In genomic region chr13:103102482-103102881, GRCh38 we compare ENCODE assay signal across 33 cellular contexts. TPM values are rescaled to one million over a fixed set of nuclear protein-coding genes. Genes with fewer than 3 reads are reported as not detected.
"Had no signal": no experiment of that assay in that cellular context is flagged by ENCODE, and none has a peak within 500 bp of the region (broad histone marks: within the 10 kb centered on the region; RNA-seq: fewer than 3 reads in every experiment).

No MANE protein-coding gene starts in this region.

- H3K4me1 Mint-ChIP-seq: activated CD4-positive, alpha-beta memory T cell treated with anti-CD3 and anti-CD28 coated beads, Interleukin-2, amount 10 ng/mL, durations not matched to agents 7 days and 5 days; activated CD4-positive, alpha-beta T cell treated with anti-CD3 and anti-CD28 coated beads, Interleukin-2, amount 10 ng/mL, durations not matched to agents 7 days and 5 days; activated T-helper 17 cell treated with anti-CD3 and anti-CD28 coated beads, Interleukin-2, amount 50 U/mL, for 72 hours; central memory CD8-positive, alpha-beta T cell; endodermal cell had no signal

- H3K9me3 ChIP-seq: breast epithelium, ovary, prostate gland, stomach, thyroid gland had no signal

- DNase-seq: activated CD4-positive, alpha-beta memory T cell treated with anti-CD3 and anti-CD28 coated beads, Interleukin-2, amount 10 ng/mL, durations not matched to agents 7 days and 5 days; activated CD4-positive, alpha-beta T cell treated with anti-CD3 and anti-CD28 coated beads for 1 hour; activated CD4-positive, alpha-beta T cell treated with anti-CD3 and anti-CD28 coated beads, Interleukin-2, amount 10 ng/mL, durations not matched to agents 7 days and 5 days; activated CD8-positive, alpha-beta memory T cell treated with anti-CD3 and anti-CD28 coated beads, Interleukin-2, amount 50 U/mL, for 48 hours; activated gamma-delta T cell treated with Interleukin-2 at 50 U/mL for 16 hours; activated naive CD4-positive, alpha-beta T cell treated with anti-CD3 and anti-CD28 coated beads, Interleukin-2, amount 50 U/mL, for 16 hours; activated T-cell treated with anti-CD3 and anti-CD28 coated beads, Interleukin-2, amount 50 U/mL, for 4 hours; amniotic stem cell; endodermal cell; hippocampal formation; islet precursor cell; left cardiac atrium; left ventricle myocardium superior; naive B cell; ovary; stimulated activated CD4-positive, alpha-beta T cell treated with anti-CD3 and anti-CD28 coated beads, Interleukin-2, amount 100 ng/mL, for 24 hours; stimulated activated naive B cell treated with anti-CD40 and anti-IgM and Interleukin-4, amounts not matched to agents 10 μg/mL and 1 μg/mL and 100 μg/mL, for 72 hours; stomach; T1000; thyroid gland had no signal

- H3K4me1 ChIP-seq: prostate gland, stomach, thyroid gland, upper lobe of left lung had no signal

- H3K36me3 Mint-ChIP-seq: mesothelial cell of epicardium; naive B cell; stimulated activated naive B cell treated with anti-CD40 and anti-IgM and Interleukin-4, amounts not matched to agents 10 μg/mL and 1 μg/mL and 100 μg/mL, for 72 hours had no signal

- H3K27me3 Mint-ChIP-seq: activated CD4-positive, alpha-beta memory T cell treated with anti-CD3 and anti-CD28 coated beads, Interleukin-2, amount 10 ng/mL, durations not matched to agents 7 days and 5 days; activated CD4-positive, alpha-beta T cell treated with anti-CD3 and anti-CD28 coated beads, Interleukin-2, amount 10 ng/mL, durations not matched to agents 7 days and 5 days; central memory CD8-positive, alpha-beta T cell; dendritic cell treated with granulocyte-macrophage colony-stimulating factor and Interleukin-4, amounts not matched to agents 40 ng/mL and 50 ng/mL, for 4 days; stimulated activated naive B cell treated with anti-CD40 and anti-IgM and Interleukin-4, amounts not matched to agents 10 μg/mL and 1 μg/mL and 100 μg/mL, for 72 hours had no signal

- H3K4me3 ChIP-seq: breast epithelium, ovary, prostate gland, smooth muscle cell, stomach, thyroid gland, upper lobe of left lung had no signal

- H3K27ac ChIP-seq: breast epithelium, ovary, prostate gland, stomach, thyroid gland, upper lobe of left lung had no signal

- H3K9me3 Mint-ChIP-seq: activated CD4-positive, alpha-beta memory T cell treated with anti-CD3 and anti-CD28 coated beads, Interleukin-2, amount 10 ng/mL, durations not matched to agents 7 days and 5 days; activated CD4-positive, alpha-beta T cell treated with anti-CD3 and anti-CD28 coated beads, Interleukin-2, amount 10 ng/mL, durations not matched to agents 7 days and 5 days; activated T-cell treated with anti-CD3 and anti-CD28 coated beads, Interleukin-2, amount 50 U/mL, for 4 hours; activated T-helper 17 cell treated with anti-CD3 and anti-CD28 coated beads, Interleukin-2, amount 50 U/mL, for 72 hours; endodermal cell; naive B cell; stimulated activated naive B cell treated with anti-CD40 and anti-IgM and Interleukin-4, amounts not matched to agents 10 μg/mL and 1 μg/mL and 100 μg/mL, for 72 hours; T-helper 1 cell treated with Interleukin-12 subunit alpha and Interleukin-12 subunit beta and Interleukin-4 antibody, amounts not matched to agents 30 μg/mL and 1 μg/mL, for 36 hours had no signal

- H3K36me3 ChIP-seq: breast epithelium, ovary, prostate gland, stomach, thyroid gland, upper lobe of left lung had no signal

- H3K27ac Mint-ChIP-seq: activated CD4-positive, alpha-beta memory T cell treated with anti-CD3 and anti-CD28 coated beads, Interleukin-2, amount 10 ng/mL, durations not matched to agents 7 days and 5 days; activated CD4-positive, alpha-beta T cell treated with anti-CD3 and anti-CD28 coated beads, Interleukin-2, amount 10 ng/mL, durations not matched to agents 7 days and 5 days; activated T-helper 17 cell treated with anti-CD3 and anti-CD28 coated beads, Interleukin-2, amount 50 U/mL, for 72 hours; dendritic cell treated with granulocyte-macrophage colony-stimulating factor and Interleukin-4, amounts not matched to agents 40 ng/mL and 50 ng/mL, for 4 days; endodermal cell; naive B cell; stimulated activated naive B cell treated with anti-CD40 and anti-IgM and Interleukin-4, amounts not matched to agents 10 μg/mL and 1 μg/mL and 100 μg/mL, for 72 hours; T-helper 1 cell treated with Interleukin-12 subunit alpha and Interleukin-12 subunit beta and Interleukin-4 antibody, amounts not matched to agents 30 μg/mL and 1 μg/mL, for 36 hours had no signal

- H3K4me2 ChIP-seq: smooth muscle cell had no signal

- H3K27me3 ChIP-seq: breast epithelium, ovary, stomach, thyroid gland, upper lobe of left lung had no signal

- ATAC-seq: activated T-cell treated with anti-CD3 and anti-CD28 coated beads, Interleukin-2, amount 50 U/mL, for 4 hours; activated T-helper 17 cell treated with anti-CD3 and anti-CD28 coated beads, Interleukin-2, amount 50 U/mL, for 72 hours; esophagus mucosa; stimulated activated naive B cell treated with anti-CD40 and anti-IgM and Interleukin-4, amounts not matched to agents 10 μg/mL and 1 μg/mL and 100 μg/mL, for 72 hours had no signal

- H3K4me3 Mint-ChIP-seq: activated CD4-positive, alpha-beta memory T cell treated with anti-CD3 and anti-CD28 coated beads, Interleukin-2, amount 10 ng/mL, durations not matched to agents 7 days and 5 days; activated CD4-positive, alpha-beta T cell treated with anti-CD3 and anti-CD28 coated beads, Interleukin-2, amount 10 ng/mL, durations not matched to agents 7 days and 5 days; activated T-cell treated with anti-CD3 and anti-CD28 coated beads, Interleukin-2, amount 50 U/mL, for 4 hours; activated T-helper 17 cell treated with anti-CD3 and anti-CD28 coated beads, Interleukin-2, amount 50 U/mL, for 72 hours; central memory CD8-positive, alpha-beta T cell; dendritic cell treated with granulocyte-macrophage colony-stimulating factor and Interleukin-4, amounts not matched to agents 40 ng/mL and 50 ng/mL, for 4 days; endodermal cell; mesothelial cell of epicardium; stimulated activated naive B cell treated with anti-CD40 and anti-IgM and Interleukin-4, amounts not matched to agents 10 μg/mL and 1 μg/mL and 100 μg/mL, for 72 hours; T-helper 1 cell treated with Interleukin-12 subunit alpha and Interleukin-12 subunit beta and Interleukin-4 antibody, amounts not matched to agents 30 μg/mL and 1 μg/mL, for 36 hours had no signal

RNA-seq across cellular contexts. Expression of gene SLC10A2, which starts 36.3 kb away (rescaled TPM):
- total RNA-seq: activated CD4-positive, alpha-beta memory T cell treated with anti-CD3 and anti-CD28 coated beads, Interleukin-2, amount 10 ng/mL, durations not matched to agents 7 days and 5 days; activated CD4-positive, alpha-beta T cell treated with anti-CD3 and anti-CD28 coated beads, Interleukin-2, amount 10 ng/mL, durations not matched to agents 7 days and 5 days; activated T-cell treated with anti-CD3 and anti-CD28 coated beads, Interleukin-2, amount 50 U/mL, for 4 hours; activated T-helper 17 cell treated with anti-CD3 and anti-CD28 coated beads, Interleukin-2, amount 50 U/mL, for 72 hours; astrocyte; endodermal cell; esophagus mucosa; left cardiac atrium; left ventricle myocardium superior; lung microvascular endothelial cell; mesothelial cell of epicardium; prostate gland; smooth muscle cell; stomach; thyroid gland; upper lobe of left lung had no signal
- polyA plus RNA-seq: neural cell, ovary, smooth muscle cell, stomach had no signal
